8 cellular contexts compared by ENCODE assay signal in genomic region chr1:152189657-152190442, GRCh38. TPM values are rescaled to one million over a fixed set of nuclear protein-coding genes. Genes with fewer than 3 reads are reported as not detected.
DNase-seq lines count a peak whose midpoint lies in the region; ATAC-seq and TF ChIP-seq lines count a peak whose summit lies in the region.

No MANE protein-coding gene starts in this region.

- TF ChIP-seq CTCF in cardiac muscle cell (IDR thresholded peaks at IDR 0.05; ENCODE audit: low read depth, low read length) (peak; percentile 78), upper lobe of right lung (IDR thresholded peaks at IDR 0.05) (peak; percentile 78)

- H3K4me3 ChIP-seq in cardiac muscle cell = no peak overlapping the region
- H3K4me3 ChIP-seq in upper lobe of right lung = peak overlapping the region; percentile 57

- H3K36me3 ChIP-seq in cardiac muscle cell (no peaks in the 10 kb centered on the region), upper lobe of right lung (no peaks in the 10 kb centered on the region)

- H3K9me3 ChIP-seq in cardiac muscle cell (ENCODE audit: low read depth) = no peaks in the 10 kb centered on the region
- H3K9me3 ChIP-seq in upper lobe of right lung = no peaks in the 10 kb centered on the region

- ATAC-seq in SK-N-SH treated with all-trans-retinoic acid at 6 μM for 48 hours (peak; percentile 69), upper lobe of right lung (peak; percentile 75), HG02588 (IDR thresholded peaks at IDR 0.05; ENCODE audit: unreplicated experiment) (no peak)

- H3K4me1 ChIP-seq in cardiac muscle cell (ENCODE audit: low read depth) = no peaks in the 10 kb centered on the region
- H3K4me1 ChIP-seq in upper lobe of right lung = no peaks in the 10 kb centered on the region

- H3K36me3 Mint-ChIP-seq in IgD-negative memory B cell = no peaks in the 10 kb centered on the region
- no peaks in the 10 kb centered on the region for H3K36me3 Mint-ChIP-seq in activated naive CD4-positive, alpha-beta T cell treated with anti-CD3 and anti-CD28 coated beads, Interleukin-2, amount 50 U/mL, for 24 hours

- H3K4me3 Mint-ChIP-seq in IgD-negative memory B cell = peak overlapping the region; percentile 73 to 94 (median 86)
- H3K4me3 Mint-ChIP-seq in activated naive CD4-positive, alpha-beta T cell treated with anti-CD3 and anti-CD28 coated beads, Interleukin-2, amount 50 U/mL, for 24 hours = peak overlapping the region; percentile 81

- H3K27me3 ChIP-seq in cardiac muscle cell = no peaks in the 10 kb centered on the region
- no peaks in the 10 kb centered on the region for H3K27me3 ChIP-seq in upper lobe of right lung

- peaks cover 5 to 6% (median 6%) of the 10 kb centered on the region in 3 donors for H3K4me1 Mint-ChIP-seq in IgD-negative memory B cell
- peaks cover 9% of the 10 kb centered on the region for H3K4me1 Mint-ChIP-seq in activated naive CD4-positive, alpha-beta T cell treated with anti-CD3 and anti-CD28 coated beads, Interleukin-2, amount 50 U/mL, for 24 hours

- peak overlapping the region in 2 of 3 donors; percentile 4 to 57 for H3K27ac Mint-ChIP-seq in IgD-negative memory B cell
- no peak overlapping the region for H3K27ac Mint-ChIP-seq in activated naive CD4-positive, alpha-beta T cell treated with anti-CD3 and anti-CD28 coated beads, Interleukin-2, amount 50 U/mL, for 24 hours

- H3K27ac ChIP-seq in cardiac muscle cell = no peak overlapping the region
- peak overlapping the region; percentile 14 for H3K27ac ChIP-seq in upper lobe of right lung

- DNase-seq in Daoy (ENCODE audit: low read depth) (peak; percentile 80), cardiac muscle cell (ENCODE audit: low read depth in 1 of 2, low spot score in 1 of 2) (peak in 1 of 2 donors; percentile 74), putamen (ENCODE audit: low spot score) (peak; percentile 53), upper lobe of right lung (peak; percentile 76)

- intact Hi-C loops in upper lobe of right lung (cut with DNase I) = loop anchor here (10.0 kb wide), 2 partner anchors 135 to 265 kb away; no protein-coding TSS in a partner anchor

- H3K9me3 Mint-ChIP-seq in IgD-negative memory B cell = no peaks in the 10 kb centered on the region
- H3K9me3 Mint-ChIP-seq in activated naive CD4-positive, alpha-beta T cell treated with anti-CD3 and anti-CD28 coated beads, Interleukin-2, amount 50 U/mL, for 24 hours = no peaks in the 10 kb centered on the region

- H3K27me3 Mint-ChIP-seq in IgD-negative memory B cell = peaks cover 3% of the 10 kb centered on the region
- no peaks in the 10 kb centered on the region for H3K27me3 Mint-ChIP-seq in activated naive CD4-positive, alpha-beta T cell treated with anti-CD3 and anti-CD28 coated beads, Interleukin-2, amount 50 U/mL, for 24 hours

TF ChIP-seq in SK-N-SH treated with all-trans-retinoic acid at 6 μM for 48 hours, 23 proteins besides CTCF, POLR2A, EP300 and RAD21:
- TF ChIP-seq, protein P1, sequence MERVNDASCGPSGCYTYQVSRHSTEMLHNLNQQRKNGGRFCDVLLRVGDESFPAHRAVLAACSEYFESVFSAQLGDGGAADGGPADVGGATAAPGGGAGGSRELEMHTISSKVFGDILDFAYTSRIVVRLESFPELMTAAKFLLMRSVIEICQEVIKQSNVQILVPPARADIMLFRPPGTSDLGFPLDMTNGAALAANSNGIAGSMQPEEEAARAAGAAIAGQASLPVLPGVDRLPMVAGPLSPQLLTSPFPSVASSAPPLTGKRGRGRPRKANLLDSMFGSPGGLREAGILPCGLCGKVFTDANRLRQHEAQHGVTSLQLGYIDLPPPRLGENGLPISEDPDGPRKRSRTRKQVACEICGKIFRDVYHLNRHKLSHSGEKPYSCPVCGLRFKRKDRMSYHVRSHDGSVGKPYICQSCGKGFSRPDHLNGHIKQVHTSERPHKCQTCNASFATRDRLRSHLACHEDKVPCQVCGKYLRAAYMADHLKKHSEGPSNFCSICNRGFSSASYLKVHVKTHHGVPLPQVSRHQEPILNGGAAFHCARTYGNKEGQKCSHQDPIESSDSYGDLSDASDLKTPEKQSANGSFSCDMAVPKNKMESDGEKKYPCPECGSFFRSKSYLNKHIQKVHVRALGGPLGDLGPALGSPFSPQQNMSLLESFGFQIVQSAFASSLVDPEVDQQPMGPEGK (CRISPR knock-in tag; IDR thresholded peaks at IDR 0.05; ENCODE audit: borderline replicate concordance) = no peak
- TF ChIP-seq RARB (CRISPR knock-in tag; IDR thresholded peaks at IDR 0.05) (no peak), TOX (CRISPR knock-in tag; IDR thresholded peaks at IDR 0.05; ENCODE audit: borderline replicate concordance) (no peak), ESRRG (CRISPR knock-in tag; IDR thresholded peaks at IDR 0.05) (no peak), ZFP30 (CRISPR knock-in tag; IDR thresholded peaks at IDR 0.05) (no peak), ISL1 (CRISPR knock-in tag; IDR thresholded peaks at IDR 0.05) (no peak), OSR1 (CRISPR knock-in tag; IDR thresholded peaks at IDR 0.05) (no peak), CSDC2 (CRISPR knock-in tag; IDR thresholded peaks at IDR 0.05) (no peak), ARNTL (CRISPR knock-in tag; IDR thresholded peaks at IDR 0.05; ENCODE audit: borderline replicate concordance, low read depth) (no peak), ZC3H10 (CRISPR knock-in tag; IDR thresholded peaks at IDR 0.05) (no peak), GLIS3 (CRISPR knock-in tag; IDR thresholded peaks at IDR 0.05) (no peak), PPARA (CRISPR knock-in tag; IDR thresholded peaks at IDR 0.05; ENCODE audit: borderline replicate concordance) (no peak), SNAI2 (CRISPR knock-in tag; IDR thresholded peaks at IDR 0.05) (no peak), TSHZ2 (CRISPR knock-in tag; IDR thresholded peaks at IDR 0.05) (no peak), TCF4 (CRISPR knock-in tag; IDR thresholded peaks at IDR 0.05; ENCODE audit: borderline replicate concordance) (no peak)
- TF ChIP-seq, protein P2, sequence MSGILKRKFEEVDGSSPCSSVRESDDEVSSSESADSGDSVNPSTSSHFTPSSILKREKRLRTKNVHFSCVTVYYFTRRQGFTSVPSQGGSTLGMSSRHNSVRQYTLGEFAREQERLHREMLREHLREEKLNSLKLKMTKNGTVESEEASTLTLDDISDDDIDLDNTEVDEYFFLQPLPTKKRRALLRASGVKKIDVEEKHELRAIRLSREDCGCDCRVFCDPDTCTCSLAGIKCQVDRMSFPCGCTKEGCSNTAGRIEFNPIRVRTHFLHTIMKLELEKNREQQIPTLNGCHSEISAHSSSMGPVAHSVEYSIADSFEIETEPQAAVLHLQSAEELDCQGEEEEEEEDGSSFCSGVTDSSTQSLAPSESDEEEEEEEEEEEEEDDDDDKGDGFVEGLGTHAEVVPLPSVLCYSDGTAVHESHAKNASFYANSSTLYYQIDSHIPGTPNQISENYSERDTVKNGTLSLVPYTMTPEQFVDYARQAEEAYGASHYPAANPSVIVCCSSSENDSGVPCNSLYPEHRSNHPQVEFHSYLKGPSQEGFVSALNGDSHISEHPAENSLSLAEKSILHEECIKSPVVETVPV (CRISPR knock-in tag; IDR thresholded peaks at IDR 0.05) = no peak
- TF ChIP-seq, protein P3, sequence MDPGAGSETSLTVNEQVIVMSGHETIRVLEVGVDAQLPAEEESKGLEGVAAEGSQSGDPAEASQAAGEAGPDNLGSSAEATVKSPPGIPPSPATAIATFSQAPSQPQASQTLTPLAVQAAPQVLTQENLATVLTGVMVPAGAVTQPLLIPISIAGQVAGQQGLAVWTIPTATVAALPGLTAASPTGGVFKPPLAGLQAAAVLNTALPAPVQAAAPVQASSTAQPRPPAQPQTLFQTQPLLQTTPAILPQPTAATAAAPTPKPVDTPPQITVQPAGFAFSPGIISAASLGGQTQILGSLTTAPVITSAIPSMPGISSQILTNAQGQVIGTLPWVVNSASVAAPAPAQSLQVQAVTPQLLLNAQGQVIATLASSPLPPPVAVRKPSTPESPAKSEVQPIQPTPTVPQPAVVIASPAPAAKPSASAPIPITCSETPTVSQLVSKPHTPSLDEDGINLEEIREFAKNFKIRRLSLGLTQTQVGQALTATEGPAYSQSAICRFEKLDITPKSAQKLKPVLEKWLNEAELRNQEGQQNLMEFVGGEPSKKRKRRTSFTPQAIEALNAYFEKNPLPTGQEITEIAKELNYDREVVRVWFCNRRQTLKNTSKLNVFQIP (CRISPR knock-in tag; IDR thresholded peaks at IDR 0.05; ENCODE audit: borderline replicate concordance, low read depth) = no peak
TF ChIP-seq in SK-N-SH treated with all-trans-retinoic acid at 6 μM for 48 hours: peak in this region for 0.

RNA-seq across cellular contexts. Expression of gene RPTN, which starts 30.8 kb away (rescaled TPM):
- not detected in 2 replicates for total RNA-seq in Daoy (2014; rRNA removed; shearing (Covaris generic))
- not detected for polyA plus RNA-seq in IgD-negative memory B cell
- total RNA-seq in cardiac muscle cell = not detected in 2 replicates
- polyA plus RNA-seq in cardiac muscle cell = not detected in 2 replicates
- not detected for total RNA-seq in upper lobe of right lung

RNA-seq across cellular contexts. Expression of gene HRNR, which starts 34.1 kb away (rescaled TPM):
- total RNA-seq in Daoy (2014; rRNA removed; shearing (Covaris generic)) = not detected in 2 replicates
- polyA plus RNA-seq in IgD-negative memory B cell (not detected), cardiac muscle cell (not detected in 2 replicates)
- total RNA-seq in cardiac muscle cell (not detected in 2 replicates), upper lobe of right lung (not detected)
